8 cellular contexts compared by ENCODE assay signal in genomic region chr5:77087484-77088291, GRCh38. TPM values are rescaled to one million over a fixed set of nuclear protein-coding genes. Genes with fewer than 3 reads are reported as not detected.
A peak's percentile ranks its signal among the peaks of the same experiment; 100 is the strongest.
DNase-seq lines count a peak whose midpoint lies in the region; ATAC-seq and TF ChIP-seq lines count a peak whose summit lies in the region.

No MANE protein-coding gene starts in this region.

- intact Hi-C loops in tibial artery (cut with DNase I; ENCODE audit: low total_unique reads): loop anchor here (5.0 kb wide), 1 partner anchor 50 kb away; no protein-coding TSS in a partner anchor

- H3K4me1 ChIP-seq in OCI-LY1 (ENCODE audit: insufficient read depth, low read length, severe bottlenecking): peaks cover 26% of the 10 kb centered on the region
- H3K4me1 ChIP-seq in duodenal mucosa (ENCODE audit: control insufficient read depth in 1 of 2, insufficient read depth in 2 of 2, low read length in 2 of 2): peaks cover 10 to 11% of the 10 kb centered on the region in 2 donors
- peaks cover 0 to 19% (median 7%) of the 10 kb centered on the region in 4 donors for H3K4me1 ChIP-seq in tibial artery

- H3K27ac ChIP-seq in OCI-LY1 (ENCODE audit: low read depth, low read length, poor library complexity, severe bottlenecking): peak overlapping the region; percentile 49
- H3K27ac ChIP-seq in duodenal mucosa (ENCODE audit: low read depth, low read length): peak overlapping the region; percentile 85
- H3K27ac ChIP-seq in tibial artery: peak overlapping the region; percentile 84 to 94

- peak; percentile 46 for DNase-seq in SIG-M5 treated with dmso at 0.1 percent for 504 hours (lab: John Stamatoyannopoulos, UW; ENCODE audit: unreplicated experiment)
- no peak for DNase-seq in SIG-M5 (lab: John Stamatoyannopoulos, UW)
- DNase-seq in lung microvascular endothelial cell (ENCODE audit: low read depth in 2 of 2): peak; percentile 12 to 26
- DNase-seq in tibial artery: peak; percentile 46 to 72
- DNase-seq in cortex of kidney (lab: John Stamatoyannopoulos, UW): no peak

- peak overlapping the region; percentile 73 for H3K4me2 ChIP-seq in OCI-LY1 (ENCODE audit: low read length)

- H3K9me3 ChIP-seq in OCI-LY1 (ENCODE audit: low read length) (no peaks in the 10 kb centered on the region), duodenal mucosa (ENCODE audit: control insufficient read depth in 1 of 2, low read length in 2 of 2) (no peaks in the 10 kb centered on the region), tibial artery (no peaks in the 10 kb centered on the region)

- no peaks in the 10 kb centered on the region for H3K9me2 ChIP-seq in OCI-LY1 (ENCODE audit: low read depth, low read length)

- H3K4me3 ChIP-seq in OCI-LY1 (ENCODE audit: low read depth, low read length, poor library complexity, severe bottlenecking) (peak overlapping the region; percentile 79), duodenal mucosa (ENCODE audit: low read depth in 1 of 2, low read length in 2 of 2) (peak overlapping the region; percentile 79 to 90), tibial artery (peak overlapping the region; percentile 67 to 89)

- ATAC-seq in HG02610 (IDR thresholded peaks at IDR 0.05; ENCODE audit: unreplicated experiment): no peak

- no peaks in the 10 kb centered on the region for H3F3A ChIP-seq in OCI-LY1 (ENCODE audit: insufficient read depth, low read length)

- H3K27me3 ChIP-seq in OCI-LY1 (ENCODE audit: insufficient read depth, low read length): no peaks in the 10 kb centered on the region
- no peaks in the 10 kb centered on the region for H3K27me3 ChIP-seq in duodenal mucosa (ENCODE audit: control insufficient read depth in 1 of 2, insufficient read depth in 2 of 2, low read length in 2 of 2)
- H3K27me3 ChIP-seq in tibial artery: no peaks in the 10 kb centered on the region

- H4K20me1 ChIP-seq in OCI-LY1 (ENCODE audit: insufficient read depth, low read length): no peaks in the 10 kb centered on the region

- peak overlapping the region; percentile 87 for H3K9ac ChIP-seq in OCI-LY1 (ENCODE audit: low read length)
- peak overlapping the region; percentile 74 to 88 for H3K9ac ChIP-seq in duodenal mucosa (ENCODE audit: low read depth in 1 of 2, low read length in 2 of 2)

- H3K79me2 ChIP-seq in OCI-LY1 (ENCODE audit: insufficient read depth, low read length): no peaks in the 10 kb centered on the region

- TF ChIP-seq CTCF in OCI-LY1 (IDR thresholded peaks at IDR 0.05; ENCODE audit: low read length): no peak
- no peak for TF ChIP-seq CTCF in tibial artery (IDR thresholded peaks at IDR 0.05)

- H3K36me3 ChIP-seq in OCI-LY1 (ENCODE audit: insufficient read depth, low read length) (peaks cover 6% of the 10 kb centered on the region; the same call in 1 of the 2 replicates), duodenal mucosa (ENCODE audit: control insufficient read depth in 1 of 2, insufficient read depth in 2 of 2, low read length in 2 of 2) (no peaks in the 10 kb centered on the region), tibial artery (peaks cover 0 to 6% (median 0%) of the 10 kb centered on the region in 3 donors)

- H2AFZ ChIP-seq in OCI-LY1 (ENCODE audit: low read length): peak overlapping the region; percentile 58; the same call in 1 of the 2 replicates

RNA-seq across cellular contexts. Expression of gene ZBED3, which starts 0.6 kb away (rescaled TPM):
- 1.1 and 1.2 TPM in 2 replicates for total RNA-seq in lung microvascular endothelial cell

RNA-seq across cellular contexts. Expression of gene AGGF1, which starts 57.5 kb away (rescaled TPM):
- total RNA-seq in lung microvascular endothelial cell: 12.6 and 18.7 TPM in 2 replicates

Comparison
In these comparisons a context has a peak if more than half of its experiments do, and no peak if none do; other contexts are left out.
1. DNase-seq: peak in SIG-M5 treated with dmso at 0.1 percent for 504 hours (single experiment), lung microvascular endothelial cell (2 of 2) and tibial artery (2 of 2); none in SIG-M5 (single experiment) and cortex of kidney (single experiment).
2. Peak in every context shown above with its lines, with median percentiles within 50 percentile points of each other: H3K27ac ChIP-seq and H3K4me3 ChIP-seq.